14 cellular contexts compared by ENCODE assay signal in genomic region chr1:228144213-228145049, GRCh38. TPM values are rescaled to one million over a fixed set of nuclear protein-coding genes. Genes with fewer than 3 reads are reported as not detected.
DNase-seq lines count a peak whose midpoint lies in the region; ATAC-seq and TF ChIP-seq lines count a peak whose summit lies in the region.
"Had no signal": no experiment of that assay in that cellular context is flagged by ENCODE, and none has a peak within 500 bp of the region (broad histone marks: within the 10 kb centered on the region; RNA-seq: fewer than 3 reads in every experiment).

No MANE protein-coding gene starts in this region.

- WGBS in hepatocyte (ENCODE audit: low lambda C conversion rate, missing lambda C conversion rate) = 86% methylated on average over 16 of the region's 16 CpGs

- peak overlapping the region; percentile 74 for H3K27ac Mint-ChIP-seq in type B pancreatic cell
- H3K27ac Mint-ChIP-seq: progenitor cell of endocrine pancreas had no signal

- H3K9ac ChIP-seq in NT2/D1 (ENCODE audit: insufficient read length, low read depth) = peak overlapping the region; percentile 45

- peaks cover 5% of the 10 kb centered on the region for H3K27me3 Mint-ChIP-seq in type B pancreatic cell
- H3K27me3 Mint-ChIP-seq: progenitor cell of endocrine pancreas had no signal

- H3K27me3 ChIP-seq in left ventricle myocardium inferior (ENCODE audit: low read depth) (no peaks in the 10 kb centered on the region), NT2/D1 (ENCODE audit: insufficient read depth, insufficient read length) (peaks cover 13% of the 10 kb centered on the region), hepatocyte (no peaks in the 10 kb centered on the region), uterus (no peaks in the 10 kb centered on the region)
- H3K27me3 ChIP-seq: foreskin keratinocyte had no signal

- peaks cover 37% of the 10 kb centered on the region for H3K36me3 ChIP-seq in left ventricle myocardium inferior
- H3K36me3 ChIP-seq in NT2/D1 (ENCODE audit: insufficient read depth, insufficient read length, low read length) = peaks cover 69% of the 10 kb centered on the region
- no peaks in the 10 kb centered on the region for H3K36me3 ChIP-seq in hepatocyte (replicated peaks; ENCODE audit: insufficient read depth, low read depth)
- H3K36me3 ChIP-seq in uterus = no peaks in the 10 kb centered on the region

- H3K4me1 Mint-ChIP-seq in type B pancreatic cell (ENCODE audit: unreplicated experiment) = peaks cover 15% of the 10 kb centered on the region

- H3K4me3 ChIP-seq in left ventricle myocardium inferior (no peak overlapping the region), NT2/D1 (ENCODE audit: insufficient read length, low read depth) (no peak overlapping the region), hepatocyte (no peak overlapping the region), uterus (no peak overlapping the region)

- H3K27ac ChIP-seq in left ventricle myocardium inferior (replicated peaks) = no peak overlapping the region
- H3K27ac ChIP-seq in hepatocyte = no peak overlapping the region
- no peak overlapping the region for H3K27ac ChIP-seq in uterus
- H3K27ac ChIP-seq: foreskin keratinocyte had no signal

- H3K79me2 ChIP-seq in hepatocyte = peaks cover 64% of the 10 kb centered on the region

- H3K4me2 ChIP-seq in hepatocyte = no peak overlapping the region

- H4K20me1 ChIP-seq in hepatocyte (ENCODE audit: insufficient read depth, poor library complexity, severe bottlenecking) = peaks cover 64% of the 10 kb centered on the region

- no peaks in the 10 kb centered on the region for H3K9me3 Mint-ChIP-seq in type B pancreatic cell
- H3K9me3 Mint-ChIP-seq: HFFc6 had no signal

- H3K4me3 Mint-ChIP-seq in type B pancreatic cell = no peak overlapping the region

- H3K36me3 Mint-ChIP-seq in type B pancreatic cell = no peaks in the 10 kb centered on the region

- H3K9me3 ChIP-seq in left ventricle myocardium inferior (replicated peaks) (no peaks in the 10 kb centered on the region), NT2/D1 (ENCODE audit: insufficient read depth, low read length) (no peaks in the 10 kb centered on the region), hepatocyte (ENCODE audit: low read depth) (no peaks in the 10 kb centered on the region), uterus (no peaks in the 10 kb centered on the region)

- H3K4me1 ChIP-seq in left ventricle myocardium inferior = peaks cover 87% of the 10 kb centered on the region
- H3K4me1 ChIP-seq in NT2/D1 (ENCODE audit: insufficient read depth, insufficient read length) = peaks cover 15% of the 10 kb centered on the region
- H3K4me1 ChIP-seq in hepatocyte (ENCODE audit: insufficient read depth) = peaks cover 23% of the 10 kb centered on the region
- H3K4me1 ChIP-seq in uterus = peaks cover 10 to 41% of the 10 kb centered on the region in 2 donors

- intact Hi-C loops in Right ventricle myocardium inferior (cut with DNase I) = no loop called here
- intact Hi-C loops in left ventricle myocardium inferior (cut with micrococcal nuclease) = no loop called here
- intact Hi-C loops in uterus (cut with DNase I; ENCODE audit: low total_unique reads) = no loop called here

- no peak for ATAC-seq in Right ventricle myocardium inferior
- ATAC-seq in HG03097 (IDR thresholded peaks at IDR 0.05; ENCODE audit: low FRiP score, unreplicated experiment) = no peak
- ATAC-seq: foreskin keratinocyte had no signal

- TF ChIP-seq CTCF in left ventricle myocardium inferior (IDR thresholded peaks at IDR 0.05; ENCODE audit: borderline replicate concordance) = no peak
- no peak for TF ChIP-seq CTCF in hepatocyte (IDR thresholded peaks at IDR 0.05; ENCODE audit: poor library complexity)
- no peak for TF ChIP-seq CTCF in type B pancreatic cell (conservative IDR thresholded peaks at IDR 0.05)
- no peak for TF ChIP-seq CTCF in uterus (IDR thresholded peaks at IDR 0.05)

- no peak overlapping the region for H2AFZ ChIP-seq in hepatocyte

- DNase-seq in Right ventricle myocardium inferior (ENCODE audit: missing footprints) = peak; percentile 64
- no peak for DNase-seq in left ventricle myocardium inferior
- no peak for DNase-seq in NT2/D1 (ENCODE audit: low read depth, low spot score)
- peak; percentile 20 for DNase-seq in hepatocyte (ENCODE audit: low spot score)
- DNase-seq in type B pancreatic cell (ENCODE audit: extremely low spot score, unreplicated experiment) = no peak
- no peak for DNase-seq in cerebellar cortex (ENCODE audit: low spot score)
- no peak for DNase-seq in uterus
- DNase-seq: aorta, foreskin keratinocyte, HFFc6, NCI-H1694 treated with DMSO at 0.1 percent for 48 hours, NCI-H510A treated with DMSO at 0.1 percent for 48 hours had no signal

- H3K9me2 ChIP-seq in hepatocyte (replicated peaks; ENCODE audit: insufficient read depth) = no peaks in the 10 kb centered on the region

- TF ChIP-seq POLR2A in uterus (IDR thresholded peaks at IDR 0.05) = no peak

RNA-seq across cellular contexts. Expression of gene GUK1, which starts 4.4 kb away (rescaled TPM):
- 162 TPM for total RNA-seq in Right ventricle myocardium inferior
- total RNA-seq in left ventricle myocardium inferior = 150 TPM
- total RNA-seq in hepatocyte = 157 and 158 TPM in 2 replicates
- polyA plus RNA-seq in hepatocyte = 306 and 368 TPM in 2 replicates
- 133 and 174 TPM in 2 replicates for total RNA-seq in type B pancreatic cell (ENCODE audit: low replicate concordance)
- 100 to 1,000 TPM; 124 to 406 (median 289) TPM for total RNA-seq in uterus

RNA-seq across cellular contexts. Expression of gene GJC2, which starts 5.3 kb away (rescaled TPM):
- total RNA-seq in Right ventricle myocardium inferior (1.6 TPM), left ventricle myocardium inferior (1.0 TPM), hepatocyte (0.80 and 1.6 TPM in 2 replicates), type B pancreatic cell (ENCODE audit: low replicate concordance) (0.76 and 1.3 TPM in 2 replicates), uterus (10 to 100 TPM in 2 of 4 donors, 1 to 10 TPM in 2; 2.6 to 25.8 (median 10.7) TPM)
- polyA plus RNA-seq in hepatocyte = 0.40 and 0.63 TPM in 2 replicates

RNA-seq across cellular contexts. Expression of gene IBA57, which starts 21.2 kb away (rescaled TPM):
- 12.7 TPM for total RNA-seq in Right ventricle myocardium inferior
- total RNA-seq in left ventricle myocardium inferior = 15.0 TPM
- total RNA-seq in hepatocyte = 5.0 and 5.7 TPM in 2 replicates
- 4.7 and 5.6 TPM in 2 replicates for polyA plus RNA-seq in hepatocyte
- 9.5 and 10.5 TPM in 2 replicates for total RNA-seq in type B pancreatic cell (ENCODE audit: low replicate concordance)
- 10 to 100 TPM in 2 of 4 donors, 1 to 10 TPM in 2; 3.3 to 13.5 (median 7.5) TPM for total RNA-seq in uterus

RNA-seq across cellular contexts. Expression of gene MRPL55, which starts 35.3 kb away (rescaled TPM):
- 57.0 TPM for total RNA-seq in Right ventricle myocardium inferior
- 51.0 TPM for total RNA-seq in left ventricle myocardium inferior
- total RNA-seq in hepatocyte = 59.6 and 64.8 TPM in 2 replicates
- polyA plus RNA-seq in hepatocyte = 122 and 130 TPM in 2 replicates
- 47.4 and 58.8 TPM in 2 replicates for total RNA-seq in type B pancreatic cell (ENCODE audit: low replicate concordance)
- total RNA-seq in uterus = 10 to 100 TPM; 19.4 to 43.4 (median 33.6) TPM

RNA-seq across cellular contexts. Expression of gene C1orf35, which starts 41.3 kb away (rescaled TPM):
- total RNA-seq in Right ventricle myocardium inferior (6.0 TPM), left ventricle myocardium inferior (7.1 TPM), hepatocyte (8.3 and 12.3 TPM in 2 replicates), type B pancreatic cell (ENCODE audit: low replicate concordance) (16.9 and 23.3 TPM in 2 replicates), uterus (10 to 100 TPM in 3 of 4 donors, not detected in 1; 10.6 to 18.6 (median 12.6) TPM)
- polyA plus RNA-seq in hepatocyte = 24.6 and 31.6 TPM in 2 replicates

Comparison
In these comparisons a context has a peak if more than half of its experiments do, and no peak if none do; other contexts are left out.
1. DNase-seq: peak in Right ventricle myocardium inferior (single experiment) and hepatocyte (single experiment); none in left ventricle myocardium inferior (single experiment), NT2/D1 (single experiment), type B pancreatic cell (single experiment), cerebellar cortex (single experiment) and uterus (0 of 2).